In the genomic region with DNA sequence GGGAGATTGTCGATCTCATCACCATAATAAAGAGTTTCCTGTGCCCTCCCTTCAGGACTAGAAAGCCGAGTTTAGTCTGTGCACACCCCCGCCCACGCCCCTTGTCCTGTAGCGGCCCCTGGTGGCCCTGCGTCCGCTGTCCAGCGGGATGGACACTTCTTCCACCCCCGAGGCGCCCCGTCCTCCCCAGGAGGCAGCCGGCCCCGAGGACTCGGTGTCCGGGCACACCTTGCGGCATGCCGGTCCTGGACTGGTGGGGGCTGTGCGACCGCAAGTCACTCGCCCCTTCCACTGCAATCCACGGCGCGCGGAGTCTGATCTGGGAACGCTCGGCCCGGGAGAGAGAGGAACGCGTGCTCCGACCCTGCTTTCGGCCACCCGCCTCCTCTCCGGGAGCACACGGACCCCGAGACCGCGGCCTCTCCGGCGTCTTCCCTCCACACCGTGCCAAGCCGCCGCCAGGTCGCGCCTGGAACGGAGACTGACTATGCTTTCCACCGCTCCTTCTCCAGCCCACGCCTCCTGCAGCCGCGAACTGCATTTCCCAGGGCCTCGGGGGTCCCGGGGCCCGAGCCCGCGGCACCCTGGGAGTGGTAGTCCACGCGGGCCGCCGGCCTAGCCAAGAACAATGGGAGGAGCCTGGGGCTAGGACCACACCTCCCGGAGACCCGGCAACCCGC, we compare ENCODE assay signal across 8 cellular contexts. TPM values are rescaled to one million over a fixed set of nuclear protein-coding genes. Genes with fewer than 3 reads are reported as not detected.
A peak's percentile ranks its signal among the peaks of the same experiment; 100 is the strongest.
DNase-seq lines count a peak whose midpoint lies in the region; ATAC-seq and TF ChIP-seq lines count a peak whose summit lies in the region.

No MANE protein-coding gene starts in this region.

- TF ChIP-seq POLR2A in Peyer's patch (IDR thresholded peaks at IDR 0.05): peak in 1 of 2 donors; percentile 50

- peak; percentile 76 to 92 (median 83) for TF ChIP-seq CTCF in Peyer's patch (IDR thresholded peaks at IDR 0.05)
- peak; percentile 77 to 89 for TF ChIP-seq CTCF in fibroblast of lung (conservative IDR thresholded peaks at IDR 0.05 in 1 of 2, IDR thresholded peaks at IDR 0.05 in 1 of 2; ENCODE audit: low read depth in 1 of 2, low read length in 2 of 2)
- TF ChIP-seq CTCF in natural killer cell (IDR thresholded peaks at IDR 0.05): peak; percentile 95

- TF ChIP-seq RAD21 in Ishikawa (IDR thresholded peaks at IDR 0.05; ENCODE audit: low read depth): peak; percentile 71

- peak overlapping the region; percentile 97 for H2AFZ ChIP-seq in fibroblast of lung (ENCODE audit: low read length)

- H3K36me3 ChIP-seq in Peyer's patch: peaks cover 0 to 23% (median 0%) of the 10 kb centered on the region in 3 donors
- peaks cover 13% of the 10 kb centered on the region for H3K36me3 ChIP-seq in fibroblast of lung (ENCODE audit: control insufficient read depth, insufficient read depth, low read length)

- H3K9ac ChIP-seq in fibroblast of lung (ENCODE audit: insufficient read depth, low read length): peak overlapping the region; percentile 66

- peaks cover 0 to 31% (median 13%) of the 10 kb centered on the region in 4 donors for H3K4me1 ChIP-seq in Peyer's patch
- H3K4me1 ChIP-seq in fibroblast of lung (ENCODE audit: control insufficient read depth, extremely low read depth, insufficient read depth, low read length): peaks cover 9% of the 10 kb centered on the region

- DNase-seq in DMS 273 treated with DMSO at 0.1 percent for 48 hours (lab: John Stamatoyannopoulos, UW) (peak; percentile 83), Peyer's patch (peak; percentile 90 to 98 (median 96)), fibroblast of lung (ENCODE audit: low read depth in 2 of 2) (peak; percentile 93 to 94), natural killer cell (peak; percentile 89)
- DNase-seq in activated T-helper 1 cell treated with anti-CD3 and anti-CD28 coated beads, Interleukin-2, amount 50 U/mL, for 16 hours (ENCODE audit: low read depth in 1 of 2, low spot score in 1 of 2): peak; percentile 92 to 95
- DNase-seq in stimulated activated naive CD4-positive, alpha-beta T cell (lab: John Stamatoyannopoulos, UW): peak; percentile 89 to 98 (median 96)

- H3K4me3 Mint-ChIP-seq in natural killer cell: peak overlapping the region; percentile 99

- H3K27me3 ChIP-seq in Peyer's patch (no peaks in the 10 kb centered on the region), fibroblast of lung (ENCODE audit: control insufficient read depth, insufficient read depth, low read length) (no peaks in the 10 kb centered on the region)

- no peaks in the 10 kb centered on the region for H3K27me3 Mint-ChIP-seq in natural killer cell (ENCODE audit: low read depth in 2 of 2)

- no peaks in the 10 kb centered on the region for H4K20me1 ChIP-seq in fibroblast of lung (ENCODE audit: control insufficient read depth, extremely low read depth, insufficient read depth, low read length)

- ATAC-seq in GM21529 (IDR thresholded peaks at IDR 0.05; ENCODE audit: unreplicated experiment) (peak; percentile 53), natural killer cell (peak; percentile 83 to 93 (median 86))

- H3K9me3 Mint-ChIP-seq in natural killer cell: no peaks in the 10 kb centered on the region

- H3K9me3 ChIP-seq in Peyer's patch: no peaks in the 10 kb centered on the region
- H3K9me3 ChIP-seq in fibroblast of lung (ENCODE audit: control insufficient read depth, insufficient read depth, low read depth, low read length): no peaks in the 10 kb centered on the region

- peaks cover 32% of the 10 kb centered on the region for H3K79me2 ChIP-seq in fibroblast of lung (ENCODE audit: control insufficient read depth, insufficient read depth, low read length)

- peak overlapping the region; percentile 94 to 98 for H3K27ac Mint-ChIP-seq in natural killer cell

- TF ChIP-seq EP300 in Ishikawa (IDR thresholded peaks at IDR 0.05; ENCODE audit: borderline replicate concordance): no peak

- H3K27ac ChIP-seq in Peyer's patch (peak overlapping the region; percentile 90 to 96 (median 93)), fibroblast of lung (ENCODE audit: insufficient read depth, low read length) (peak overlapping the region; percentile 65)

- intact Hi-C loops in natural killer cell (cut with micrococcal nuclease): loop anchor here (1.0 to 2.0 kb wide), 8 partner anchors 15 to 214 kb away; partner anchors contain the start of genes PSENEN, RBM42 and U2AF1L4

- H3K4me1 Mint-ChIP-seq in natural killer cell: peaks cover 16 to 58% of the 10 kb centered on the region in 2 donors

- no peaks in the 10 kb centered on the region for H3K36me3 Mint-ChIP-seq in natural killer cell

- H3K4me3 ChIP-seq in Peyer's patch: peak overlapping the region; percentile 76 to 98 (median 90)
- peak overlapping the region; percentile 64 to 95 (median 82) for H3K4me3 ChIP-seq in fibroblast of lung (replicated peaks in 1 of 4; ENCODE audit: control extremely low read depth in 1 of 4, insufficient read depth in 1 of 4, low read depth in 3 of 4, low read length in 4 of 4)

- peak overlapping the region; percentile 98 for H3K4me2 ChIP-seq in fibroblast of lung (ENCODE audit: extremely low read depth, insufficient read depth, low read length)

TF ChIP-seq in Ishikawa, 13 proteins besides CTCF, POLR2A, EP300 and RAD21 (continues in another document):
- TF ChIP-seq TCF12 (IDR thresholded peaks at IDR 0.05; ENCODE audit: low read depth): peak; percentile 77
- TF ChIP-seq TAF1 (IDR thresholded peaks at IDR 0.05; ENCODE audit: low read depth): peak; percentile 31
- TF ChIP-seq TEAD4 (IDR thresholded peaks at IDR 0.05): no peak
- TF ChIP-seq MAX (IDR thresholded peaks at IDR 0.05): peak; percentile 26; the same call in 1 of the 2 replicates
- TF ChIP-seq, protein P1, sequence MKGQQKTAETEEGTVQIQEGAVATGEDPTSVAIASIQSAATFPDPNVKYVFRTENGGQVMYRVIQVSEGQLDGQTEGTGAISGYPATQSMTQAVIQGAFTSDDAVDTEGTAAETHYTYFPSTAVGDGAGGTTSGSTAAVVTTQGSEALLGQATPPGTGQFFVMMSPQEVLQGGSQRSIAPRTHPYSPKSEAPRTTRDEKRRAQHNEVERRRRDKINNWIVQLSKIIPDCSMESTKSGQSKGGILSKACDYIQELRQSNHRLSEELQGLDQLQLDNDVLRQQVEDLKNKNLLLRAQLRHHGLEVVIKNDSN (IDR thresholded peaks at IDR 0.05): peak; percentile 17; the same call in 1 of the 2 replicates
- peak; percentile 17; the same call in 1 of the 2 replicates for TF ChIP-seq CREB1 (IDR thresholded peaks at IDR 0.05; ENCODE audit: low read depth)
- no peak for TF ChIP-seq NFIC (IDR thresholded peaks at IDR 0.05)
- peak; percentile 94 for TF ChIP-seq EGR1 (IDR thresholded peaks at IDR 0.05)
- no peak for TF ChIP-seq FOXM1 (IDR thresholded peaks at IDR 0.05; ENCODE audit: borderline replicate concordance, low read depth)
- TF ChIP-seq ZBTB7A (IDR thresholded peaks at IDR 0.05; ENCODE audit: low read depth): peak; percentile 89; the same call in 1 of the 2 replicates
- peak; percentile 38 for TF ChIP-seq YY1 (IDR thresholded peaks at IDR 0.05; ENCODE audit: low read depth)

RNA-seq across cellular contexts. Expression of gene KMT2B, which starts 0.7 kb away (rescaled TPM):
- total RNA-seq in Peyer's patch: 10 to 100 TPM; 27.8 to 62.6 (median 41.9) TPM
- 3.9 and 5.4 TPM in 2 replicates for total RNA-seq in fibroblast of lung
- polyA plus RNA-seq in fibroblast of lung: 7.4 and 12.5 TPM in 2 replicates
- 12.3 and 17.3 TPM in 2 replicates for polyA plus RNA-seq in fibroblast of lung (2012)
- 60.2 and 93.0 TPM in 2 replicates for polyA minus RNA-seq in fibroblast of lung (ENCODE audit: low replicate concordance)
- total RNA-seq in natural killer cell: 10 to 100 TPM; 60.8 to 70.9 (median 70.7) TPM

RNA-seq across cellular contexts. Expression of gene ZBTB32, which starts 12.8 kb away (rescaled TPM):
- total RNA-seq in Peyer's patch (1 to 10 TPM in 1 of 4 donors, not detected in 3; 2.5 TPM), fibroblast of lung (not detected in 2 replicates), natural killer cell (1 to 10 TPM in 1 of 3 donors, under 1 TPM in 2; 0.27 to 1.8 (median 0.35) TPM)
- not detected in 2 replicates for polyA plus RNA-seq in fibroblast of lung
- not detected in 2 replicates for polyA plus RNA-seq in fibroblast of lung (2012)
- polyA minus RNA-seq in fibroblast of lung (ENCODE audit: low replicate concordance): not detected in 2 replicates

RNA-seq across cellular contexts. Expression of gene IGFLR1, which starts 25.1 kb away (rescaled TPM):
- 10 to 100 TPM in 3 of 4 donors, 1 to 10 TPM in 1; 8.3 to 14.2 (median 12.3) TPM for total RNA-seq in Peyer's patch
- 0.17 and 0.51 TPM in 2 replicates for total RNA-seq in fibroblast of lung
- polyA plus RNA-seq in fibroblast of lung: 0.75 and 2.1 TPM in 2 replicates
- 2.0 and 6.1 TPM in 2 replicates for polyA plus RNA-seq in fibroblast of lung (2012)
- 0.98 and 22.0 TPM in 2 replicates for polyA minus RNA-seq in fibroblast of lung (ENCODE audit: low replicate concordance)
- total RNA-seq in natural killer cell: 10 to 100 TPM; 57.7 to 75.6 (median 69.6) TPM

RNA-seq across cellular contexts. Expression of gene U2AF1L4, which starts 28.1 kb away (rescaled TPM):
- total RNA-seq in Peyer's patch (10 to 100 TPM; 14.5 to 70.5 (median 34.6) TPM), fibroblast of lung (5.9 and 9.1 TPM in 2 replicates), natural killer cell (10 to 100 TPM; 63.7 to 78.2 (median 73.0) TPM)
- polyA plus RNA-seq in fibroblast of lung: 11.9 and 13.8 TPM in 2 replicates
- 11.6 and 13.2 TPM in 2 replicates for polyA plus RNA-seq in fibroblast of lung (2012)
- polyA minus RNA-seq in fibroblast of lung (ENCODE audit: low replicate concordance): 6.2 and 9.7 TPM in 2 replicates

RNA-seq across cellular contexts. Expression of gene PSENEN, which starts 28.3 kb away (rescaled TPM):
- total RNA-seq in Peyer's patch: 10 to 100 TPM in 3 of 4 donors, 1 to 10 TPM in 1; 8.3 to 48.2 (median 40.6) TPM
- 15.7 and 16.0 TPM in 2 replicates for total RNA-seq in fibroblast of lung
- 31.4 and 35.5 TPM in 2 replicates for polyA plus RNA-seq in fibroblast of lung
- polyA plus RNA-seq in fibroblast of lung (2012): 51.7 and 65.5 TPM in 2 replicates
- 49.0 and 51.5 TPM in 2 replicates for polyA minus RNA-seq in fibroblast of lung (ENCODE audit: low replicate concordance)
- total RNA-seq in natural killer cell: 10 to 100 TPM; 38.5 to 45.0 (median 41.0) TPM

Comparison
In these comparisons a context has a peak if more than half of its experiments do, and no peak if none do; other contexts are left out.
1. Peak in every context shown above with its lines: DNase-seq, ATAC-seq, H3K4me3 ChIP-seq and H3K27ac ChIP-seq.